In the genomic region with DNA sequence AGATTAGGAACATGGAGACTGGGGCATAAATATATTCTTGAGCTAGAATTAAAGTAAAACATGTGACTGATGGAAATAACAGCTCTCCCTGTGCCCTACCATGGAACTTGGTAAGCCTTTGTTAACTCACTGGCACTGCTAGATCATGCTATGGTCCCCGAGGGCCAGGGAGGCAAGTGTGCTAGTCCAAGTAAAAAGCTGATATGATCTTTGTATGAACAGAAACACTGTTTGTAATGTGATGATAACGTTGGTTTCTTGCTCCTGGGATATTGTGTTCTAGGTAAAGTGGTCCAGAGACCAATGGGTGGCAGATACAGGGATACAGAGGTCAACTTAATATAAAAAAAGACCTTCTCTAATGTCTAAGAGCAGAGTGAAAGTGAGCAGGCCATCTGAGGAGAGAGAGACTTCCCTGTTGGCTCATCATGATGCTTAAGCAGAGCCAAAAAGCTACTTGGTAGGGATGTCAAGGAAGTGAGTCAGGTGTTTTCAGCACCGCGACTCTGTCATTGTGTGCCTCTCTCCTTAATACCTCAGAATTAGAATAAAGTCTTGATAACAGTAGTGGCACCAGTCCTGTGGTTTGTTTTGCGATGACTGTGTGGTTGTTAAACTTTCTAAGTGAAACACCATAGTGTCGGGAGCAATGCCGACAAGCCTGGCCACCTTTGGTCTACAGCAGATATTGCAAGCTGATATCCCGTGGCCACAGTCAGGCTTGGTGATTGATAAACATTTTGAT, we compare ENCODE assay signal across 1 cellular context.
A peak's percentile ranks its signal among the peaks of the same experiment; 100 is the strongest.
TF ChIP-seq lines count a peak whose summit lies in the region.

No MANE protein-coding gene starts in this region.

TF ChIP-seq in GM12878, 131 proteins besides CTCF, POLR2A, EP300 and RAD21 (continued from another document and continues in another):
- no peak for TF ChIP-seq REST (IDR thresholded peaks at IDR 0.05; ENCODE audit: low read depth, low read length)
- no peak for TF ChIP-seq SMARCA5 (IDR thresholded peaks at IDR 0.05)
- no peak for TF ChIP-seq MXI1 (IDR thresholded peaks at IDR 0.05; ENCODE audit: low read depth, low read length)
- TF ChIP-seq ATF2 (IDR thresholded peaks at IDR 0.05; ENCODE audit: low read length), result no peak
- TF ChIP-seq RELA (IDR thresholded peaks at IDR 0.05; ENCODE audit: borderline replicate concordance, partially characterized antibody), result no peak
- TF ChIP-seq PBX3 (IDR thresholded peaks at IDR 0.05; ENCODE audit: insufficient replicate concordance, low read depth, low read length), result no peak
- no peak for TF ChIP-seq SKIL (IDR thresholded peaks at IDR 0.05; ENCODE audit: low read depth, poor library complexity, severe bottlenecking)
- peak; percentile 61; the same call in 1 of the 2 replicates for TF ChIP-seq CBFB (IDR thresholded peaks at IDR 0.05; ENCODE audit: low read depth)
- TF ChIP-seq, protein P1, sequence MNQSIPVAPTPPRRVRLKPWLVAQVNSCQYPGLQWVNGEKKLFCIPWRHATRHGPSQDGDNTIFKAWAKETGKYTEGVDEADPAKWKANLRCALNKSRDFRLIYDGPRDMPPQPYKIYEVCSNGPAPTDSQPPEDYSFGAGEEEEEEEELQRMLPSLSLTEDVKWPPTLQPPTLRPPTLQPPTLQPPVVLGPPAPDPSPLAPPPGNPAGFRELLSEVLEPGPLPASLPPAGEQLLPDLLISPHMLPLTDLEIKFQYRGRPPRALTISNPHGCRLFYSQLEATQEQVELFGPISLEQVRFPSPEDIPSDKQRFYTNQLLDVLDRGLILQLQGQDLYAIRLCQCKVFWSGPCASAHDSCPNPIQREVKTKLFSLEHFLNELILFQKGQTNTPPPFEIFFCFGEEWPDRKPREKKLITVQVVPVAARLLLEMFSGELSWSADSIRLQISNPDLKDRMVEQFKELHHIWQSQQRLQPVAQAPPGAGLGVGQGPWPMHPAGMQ (IDR thresholded peaks at IDR 0.05; ENCODE audit: borderline replicate concordance), result no peak
- no peak for TF ChIP-seq HDAC2 (IDR thresholded peaks at IDR 0.05)
- no peak for TF ChIP-seq MLLT1 (IDR thresholded peaks at IDR 0.05)
- TF ChIP-seq JUND (IDR thresholded peaks at IDR 0.05; ENCODE audit: low read depth, low read length), result no peak
- TF ChIP-seq IKZF2 (IDR thresholded peaks at IDR 0.05), result peak in 1 of 2 experiments; percentile 28; a peak in 1 of 4 replicates
- no peak for TF ChIP-seq GABPA (IDR thresholded peaks at IDR 0.05; ENCODE audit: low read depth)
- TF ChIP-seq CHD2 (IDR thresholded peaks at IDR 0.05; ENCODE audit: borderline replicate concordance, low read depth, low read length), result no peak
- TF ChIP-seq YBX1 (IDR thresholded peaks at IDR 0.05), result no peak
- TF ChIP-seq, protein P2, sequence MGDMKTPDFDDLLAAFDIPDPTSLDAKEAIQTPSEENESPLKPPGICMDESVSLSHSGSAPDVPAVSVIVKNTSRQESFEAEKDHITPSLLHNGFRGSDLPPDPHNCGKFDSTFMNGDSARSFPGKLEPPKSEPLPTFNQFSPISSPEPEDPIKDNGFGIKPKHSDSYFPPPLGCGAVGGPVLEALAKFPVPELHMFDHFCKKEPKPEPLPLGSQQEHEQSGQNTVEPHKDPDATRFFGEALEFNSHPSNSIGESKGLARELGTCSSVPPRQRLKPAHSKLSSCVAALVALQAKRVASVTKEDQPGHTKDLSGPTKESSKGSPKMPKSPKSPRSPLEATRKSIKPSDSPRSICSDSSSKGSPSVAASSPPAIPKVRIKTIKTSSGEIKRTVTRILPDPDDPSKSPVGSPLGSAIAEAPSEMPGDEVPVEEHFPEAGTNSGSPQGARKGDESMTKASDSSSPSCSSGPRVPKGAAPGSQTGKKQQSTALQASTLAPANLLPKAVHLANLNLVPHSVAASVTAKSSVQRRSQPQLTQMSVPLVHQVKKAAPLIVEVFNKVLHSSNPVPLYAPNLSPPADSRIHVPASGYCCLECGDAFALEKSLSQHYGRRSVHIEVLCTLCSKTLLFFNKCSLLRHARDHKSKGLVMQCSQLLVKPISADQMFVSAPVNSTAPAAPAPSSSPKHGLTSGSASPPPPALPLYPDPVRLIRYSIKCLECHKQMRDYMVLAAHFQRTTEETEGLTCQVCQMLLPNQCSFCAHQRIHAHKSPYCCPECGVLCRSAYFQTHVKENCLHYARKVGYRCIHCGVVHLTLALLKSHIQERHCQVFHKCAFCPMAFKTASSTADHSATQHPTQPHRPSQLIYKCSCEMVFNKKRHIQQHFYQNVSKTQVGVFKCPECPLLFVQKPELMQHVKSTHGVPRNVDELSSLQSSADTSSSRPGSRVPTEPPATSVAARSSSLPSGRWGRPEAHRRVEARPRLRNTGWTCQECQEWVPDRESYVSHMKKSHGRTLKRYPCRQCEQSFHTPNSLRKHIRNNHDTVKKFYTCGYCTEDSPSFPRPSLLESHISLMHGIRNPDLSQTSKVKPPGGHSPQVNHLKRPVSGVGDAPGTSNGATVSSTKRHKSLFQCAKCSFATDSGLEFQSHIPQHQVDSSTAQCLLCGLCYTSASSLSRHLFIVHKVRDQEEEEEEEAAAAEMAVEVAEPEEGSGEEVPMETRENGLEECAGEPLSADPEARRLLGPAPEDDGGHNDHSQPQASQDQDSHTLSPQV (IDR thresholded peaks at IDR 0.05), result no peak
- TF ChIP-seq BCL3 (IDR thresholded peaks at IDR 0.05; ENCODE audit: borderline replicate concordance, insufficient read depth, low read depth, low read length, poor library complexity, severe bottlenecking), result no peak
- TF ChIP-seq IKZF1 (conservative IDR thresholded peaks at IDR 0.05), result 0 out of 2 replicates have a peak, but pooled peaks have one; percentile 18
- no peak for TF ChIP-seq GATAD2B (conservative IDR thresholded peaks at IDR 0.05; ENCODE audit: low read depth)
- no peak for TF ChIP-seq RELB (IDR thresholded peaks at IDR 0.05; ENCODE audit: low read depth)
- TF ChIP-seq TCF3 (IDR thresholded peaks at IDR 0.05; ENCODE audit: borderline replicate concordance, insufficient read depth, low read depth, low read length), result no peak
- 0 out of 2 replicates have a peak, but pooled peaks have one; percentile 60 for TF ChIP-seq EED (IDR thresholded peaks at IDR 0.05; ENCODE audit: low read depth)
- no peak for TF ChIP-seq CBX5 (IDR thresholded peaks at IDR 0.05; ENCODE audit: low read depth)
- peak; percentile 90 for TF ChIP-seq ZBED1 (IDR thresholded peaks at IDR 0.05; ENCODE audit: borderline replicate concordance)
- no peak for TF ChIP-seq RAD51 (IDR thresholded peaks at IDR 0.05)
- no peak for TF ChIP-seq TARDBP (IDR thresholded peaks at IDR 0.05; ENCODE audit: borderline replicate concordance)
- TF ChIP-seq SUPT20H (IDR thresholded peaks at IDR 0.05; ENCODE audit: borderline replicate concordance, control insufficient read depth, low read depth, low read length), result no peak
